In the genomic region with DNA sequence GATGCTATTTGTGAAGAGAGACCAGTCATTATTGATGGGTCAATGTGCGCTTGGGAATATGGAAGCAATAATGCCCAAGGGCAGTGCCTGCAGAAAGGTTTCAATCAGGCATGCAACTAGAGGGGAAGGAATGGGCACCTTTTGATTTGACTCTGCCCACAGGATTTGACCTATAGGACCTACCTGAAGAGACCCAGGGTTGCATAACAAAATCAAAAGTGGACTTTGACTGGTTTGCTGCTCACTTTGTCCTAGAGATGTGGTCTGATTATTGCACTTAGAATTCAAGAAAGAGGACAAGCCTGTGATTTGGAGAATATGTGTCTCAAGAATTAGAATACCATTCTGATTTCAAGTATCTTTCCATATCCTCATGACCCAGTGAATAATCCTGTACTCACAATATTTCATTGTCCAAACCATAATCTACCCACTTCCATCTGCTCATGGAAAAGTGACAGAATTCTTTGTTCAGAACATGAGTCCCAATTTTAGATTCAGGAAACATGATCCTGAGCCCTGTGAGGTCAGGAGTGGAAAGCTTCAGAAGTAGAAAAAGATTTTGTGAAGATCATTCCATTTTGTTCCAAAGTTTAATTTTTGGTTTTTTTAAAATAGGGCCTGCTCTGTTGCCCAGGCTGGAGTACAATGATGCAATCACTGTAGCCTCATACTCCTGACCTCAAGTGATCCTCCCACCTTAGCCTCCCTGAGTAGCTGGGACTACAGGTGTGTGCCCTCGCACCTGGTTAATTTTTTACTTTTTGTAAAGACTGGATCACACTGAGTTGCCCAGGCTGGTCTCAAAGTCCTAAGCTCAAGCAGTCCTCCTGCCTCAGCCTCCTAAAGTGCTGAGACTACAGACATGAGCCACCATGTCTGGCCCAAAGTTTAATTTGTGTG, we compare ENCODE assay signal across 1 cellular context.
TF ChIP-seq lines count a peak whose summit lies in the region.

No MANE protein-coding gene starts in this region.

TF ChIP-seq in HepG2, 621 proteins besides CTCF, POLR2A, EP300 and RAD21 (continued from another document and continues in another):
- TF ChIP-seq HNF1B (CRISPR knock-in tag; IDR thresholded peaks at IDR 0.05), result peak; percentile 41; the same call in 1 of the 2 replicates
- TF ChIP-seq CEBPG (CRISPR knock-in tag; IDR thresholded peaks at IDR 0.05), result peak; percentile 69
- no peak for TF ChIP-seq CHD2 (IDR thresholded peaks at IDR 0.05; ENCODE audit: low read depth, low read length)
- no peak for TF ChIP-seq RBM22 (optimal IDR thresholded peaks at IDR 0.05; ENCODE audit: low read length)
- TF ChIP-seq PITX1 (CRISPR knock-in tag; IDR thresholded peaks at IDR 0.05), result no peak
- no peak for TF ChIP-seq ZNF337 (CRISPR knock-in tag; IDR thresholded peaks at IDR 0.05; ENCODE audit: borderline replicate concordance, low read depth)
- TF ChIP-seq, protein P1, sequence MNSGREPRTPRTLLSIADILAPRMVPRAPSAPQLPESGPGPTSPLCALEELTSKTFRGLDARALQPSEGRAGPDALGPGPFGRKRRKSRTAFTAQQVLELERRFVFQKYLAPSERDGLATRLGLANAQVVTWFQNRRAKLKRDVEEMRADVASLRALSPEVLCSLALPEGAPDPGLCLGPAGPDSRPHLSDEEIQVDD (CRISPR knock-in tag; IDR thresholded peaks at IDR 0.05; ENCODE audit: borderline replicate concordance), result no peak
- TF ChIP-seq WIZ (CRISPR knock-in tag; IDR thresholded peaks at IDR 0.05), result no peak
- TF ChIP-seq ZFP36L2 (CRISPR knock-in tag; IDR thresholded peaks at IDR 0.05), result no peak
- no peak for TF ChIP-seq ZNF670 (CRISPR knock-in tag; IDR thresholded peaks at IDR 0.05; ENCODE audit: borderline replicate concordance)
- TF ChIP-seq SOX5 (CRISPR knock-in tag; IDR thresholded peaks at IDR 0.05; ENCODE audit: borderline replicate concordance), result peak; percentile 2; the same call in 1 of the 2 replicates
- no peak for TF ChIP-seq SNRNP70 (IDR thresholded peaks at IDR 0.05; ENCODE audit: low read depth, low read length)
- no peak for TF ChIP-seq GPN1 (CRISPR knock-in tag; IDR thresholded peaks at IDR 0.05; ENCODE audit: borderline replicate concordance)
- TF ChIP-seq, protein P2, sequence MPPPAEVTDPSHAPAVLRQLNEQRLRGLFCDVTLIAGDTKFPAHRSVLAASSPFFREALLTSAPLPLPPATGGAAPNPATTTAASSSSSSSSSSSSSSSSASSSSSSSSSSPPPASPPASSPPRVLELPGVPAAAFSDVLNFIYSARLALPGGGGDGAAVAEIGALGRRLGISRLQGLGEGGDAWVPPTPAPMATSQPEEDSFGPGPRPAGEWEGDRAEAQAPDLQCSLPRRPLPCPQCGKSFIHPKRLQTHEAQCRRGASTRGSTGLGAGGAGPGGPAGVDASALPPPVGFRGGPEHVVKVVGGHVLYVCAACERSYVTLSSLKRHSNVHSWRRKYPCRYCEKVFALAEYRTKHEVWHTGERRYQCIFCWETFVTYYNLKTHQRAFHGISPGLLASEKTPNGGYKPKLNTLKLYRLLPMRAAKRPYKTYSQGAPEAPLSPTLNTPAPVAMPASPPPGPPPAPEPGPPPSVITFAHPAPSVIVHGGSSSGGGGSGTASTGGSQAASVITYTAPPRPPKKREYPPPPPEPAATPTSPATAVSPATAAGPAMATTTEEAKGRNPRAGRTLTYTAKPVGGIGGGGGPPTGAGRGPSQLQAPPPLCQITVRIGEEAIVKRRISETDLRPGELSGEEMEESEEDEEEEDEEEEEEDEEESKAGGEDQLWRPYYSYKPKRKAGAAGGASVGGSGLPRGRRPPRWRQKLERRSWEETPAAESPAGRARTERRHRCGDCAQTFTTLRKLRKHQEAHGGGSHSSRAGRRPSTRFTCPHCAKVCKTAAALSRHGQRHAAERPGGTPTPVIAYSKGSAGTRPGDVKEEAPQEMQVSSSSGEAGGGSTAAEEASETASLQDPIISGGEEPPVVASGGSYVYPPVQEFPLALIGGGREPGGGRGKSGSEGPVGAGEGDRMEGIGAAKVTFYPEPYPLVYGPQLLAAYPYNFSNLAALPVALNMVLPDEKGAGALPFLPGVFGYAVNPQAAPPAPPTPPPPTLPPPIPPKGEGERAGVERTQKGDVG (CRISPR knock-in tag; IDR thresholded peaks at IDR 0.05; ENCODE audit: borderline replicate concordance), result no peak
- TF ChIP-seq MXD4 (CRISPR knock-in tag; IDR thresholded peaks at IDR 0.05), result no peak
- TF ChIP-seq ZNF468 (CRISPR knock-in tag; IDR thresholded peaks at IDR 0.05), result no peak
- TF ChIP-seq BRF2 (CRISPR knock-in tag; IDR thresholded peaks at IDR 0.05), result no peak
- TF ChIP-seq AGO1 (IDR thresholded peaks at IDR 0.05; ENCODE audit: low read depth, low read length, poor library complexity, severe bottlenecking), result no peak
- TF ChIP-seq, protein P3, sequence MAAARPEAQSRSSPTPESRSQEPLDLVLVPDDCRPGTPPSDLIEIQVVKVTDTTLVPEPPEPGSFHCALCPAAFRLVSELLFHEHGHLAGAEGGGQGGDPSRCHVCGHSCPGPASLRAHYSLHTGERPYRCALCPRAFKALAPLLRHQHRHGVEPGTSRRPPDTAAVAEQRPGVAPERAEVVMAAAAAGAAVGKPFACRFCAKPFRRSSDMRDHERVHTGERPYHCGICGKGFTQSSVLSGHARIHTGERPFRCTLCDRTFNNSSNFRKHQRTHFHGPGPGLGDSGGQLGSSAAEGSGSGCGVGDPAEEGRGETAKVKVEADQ (CRISPR knock-in tag; IDR thresholded peaks at IDR 0.05; ENCODE audit: borderline replicate concordance), result no peak
- TF ChIP-seq, protein P4, sequence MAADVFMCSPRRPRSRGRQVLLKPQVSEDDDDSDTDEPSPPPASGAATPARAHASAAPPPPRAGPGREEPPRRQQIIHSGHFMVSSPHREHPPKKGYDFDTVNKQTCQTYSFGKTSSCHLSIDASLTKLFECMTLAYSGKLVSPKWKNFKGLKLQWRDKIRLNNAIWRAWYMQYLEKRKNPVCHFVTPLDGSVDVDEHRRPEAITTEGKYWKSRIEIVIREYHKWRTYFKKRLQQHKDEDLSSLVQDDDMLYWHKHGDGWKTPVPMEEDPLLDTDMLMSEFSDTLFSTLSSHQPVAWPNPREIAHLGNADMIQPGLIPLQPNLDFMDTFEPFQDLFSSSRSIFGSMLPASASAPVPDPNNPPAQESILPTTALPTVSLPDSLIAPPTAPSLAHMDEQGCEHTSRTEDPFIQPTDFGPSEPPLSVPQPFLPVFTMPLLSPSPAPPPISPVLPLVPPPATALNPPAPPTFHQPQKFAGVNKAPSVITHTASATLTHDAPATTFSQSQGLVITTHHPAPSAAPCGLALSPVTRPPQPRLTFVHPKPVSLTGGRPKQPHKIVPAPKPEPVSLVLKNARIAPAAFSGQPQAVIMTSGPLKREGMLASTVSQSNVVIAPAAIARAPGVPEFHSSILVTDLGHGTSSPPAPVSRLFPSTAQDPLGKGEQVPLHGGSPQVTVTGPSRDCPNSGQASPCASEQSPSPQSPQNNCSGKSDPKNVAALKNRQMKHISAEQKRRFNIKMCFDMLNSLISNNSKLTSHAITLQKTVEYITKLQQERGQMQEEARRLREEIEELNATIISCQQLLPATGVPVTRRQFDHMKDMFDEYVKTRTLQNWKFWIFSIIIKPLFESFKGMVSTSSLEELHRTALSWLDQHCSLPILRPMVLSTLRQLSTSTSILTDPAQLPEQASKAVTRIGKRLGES (CRISPR knock-in tag; IDR thresholded peaks at IDR 0.05; ENCODE audit: borderline replicate concordance), result no peak
- no peak for TF ChIP-seq MIER3 (CRISPR knock-in tag; IDR thresholded peaks at IDR 0.05; ENCODE audit: borderline replicate concordance)
- no peak for TF ChIP-seq PAWR (CRISPR knock-in tag; IDR thresholded peaks at IDR 0.05; ENCODE audit: borderline replicate concordance)
- TF ChIP-seq ZNF296 (CRISPR knock-in tag; conservative IDR thresholded peaks at IDR 0.05), result no peak
- TF ChIP-seq SOX6 (IDR thresholded peaks at IDR 0.05), result no peak
- TF ChIP-seq SOX6 (CRISPR knock-in tag; IDR thresholded peaks at IDR 0.05), result no peak; the same call in 1 of the 2 replicates
- no peak for TF ChIP-seq ZFAT (CRISPR knock-in tag; conservative IDR thresholded peaks at IDR 0.05)
- TF ChIP-seq ZNF577 (CRISPR knock-in tag; IDR thresholded peaks at IDR 0.05; ENCODE audit: borderline replicate concordance, low read depth), result no peak
- TF ChIP-seq ARNT2 (CRISPR knock-in tag; IDR thresholded peaks at IDR 0.05; ENCODE audit: low read depth), result no peak
- no peak for TF ChIP-seq ZNF709 (CRISPR knock-in tag; IDR thresholded peaks at IDR 0.05)
- TF ChIP-seq KLF6 (CRISPR knock-in tag; IDR thresholded peaks at IDR 0.05), result no peak
- TF ChIP-seq, protein P5, sequence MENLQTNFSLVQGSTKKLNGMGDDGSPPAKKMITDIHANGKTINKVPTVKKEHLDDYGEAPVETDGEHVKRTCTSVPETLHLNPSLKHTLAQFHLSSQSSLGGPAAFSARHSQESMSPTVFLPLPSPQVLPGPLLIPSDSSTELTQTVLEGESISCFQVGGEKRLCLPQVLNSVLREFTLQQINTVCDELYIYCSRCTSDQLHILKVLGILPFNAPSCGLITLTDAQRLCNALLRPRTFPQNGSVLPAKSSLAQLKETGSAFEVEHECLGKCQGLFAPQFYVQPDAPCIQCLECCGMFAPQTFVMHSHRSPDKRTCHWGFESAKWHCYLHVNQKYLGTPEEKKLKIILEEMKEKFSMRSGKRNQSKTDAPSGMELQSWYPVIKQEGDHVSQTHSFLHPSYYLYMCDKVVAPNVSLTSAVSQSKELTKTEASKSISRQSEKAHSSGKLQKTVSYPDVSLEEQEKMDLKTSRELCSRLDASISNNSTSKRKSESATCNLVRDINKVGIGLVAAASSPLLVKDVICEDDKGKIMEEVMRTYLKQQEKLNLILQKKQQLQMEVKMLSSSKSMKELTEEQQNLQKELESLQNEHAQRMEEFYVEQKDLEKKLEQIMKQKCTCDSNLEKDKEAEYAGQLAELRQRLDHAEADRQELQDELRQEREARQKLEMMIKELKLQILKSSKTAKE (CRISPR knock-in tag; IDR thresholded peaks at IDR 0.05; ENCODE audit: borderline replicate concordance), result no peak
- no peak for TF ChIP-seq CREM (IDR thresholded peaks at IDR 0.05)
- TF ChIP-seq CREM (CRISPR knock-in tag; IDR thresholded peaks at IDR 0.05), result no peak
- no peak for TF ChIP-seq STAT6 (CRISPR knock-in tag; IDR thresholded peaks at IDR 0.05; ENCODE audit: borderline replicate concordance)
- TF ChIP-seq NKX3-1 (CRISPR knock-in tag; IDR thresholded peaks at IDR 0.05), result no peak
- peak; percentile 2; the same call in 1 of the 2 replicates for TF ChIP-seq SALL1 (CRISPR knock-in tag; IDR thresholded peaks at IDR 0.05)
- no peak for TF ChIP-seq ZIK1 (CRISPR knock-in tag; IDR thresholded peaks at IDR 0.05; ENCODE audit: borderline replicate concordance, low read depth)
- no peak for TF ChIP-seq SALL2 (CRISPR knock-in tag; IDR thresholded peaks at IDR 0.05)
